ENCODE assay signal across 8 cellular contexts in genomic region chr17:74202879-74203432, GRCh38. TPM values are rescaled to one million over a fixed set of nuclear protein-coding genes. Genes with fewer than 3 reads are reported as not detected.
A peak's percentile ranks its signal among the peaks of the same experiment; 100 is the strongest.
DNase-seq lines count a peak whose midpoint lies in the region; ATAC-seq, FAIRE-seq and TF ChIP-seq lines count a peak whose summit lies in the region.

No MANE protein-coding gene starts in this region.

- H3K79me1 ChIP-seq in H9 (ENCODE audit: insufficient read depth, low read depth, low read length, poor library complexity, severe bottlenecking) = peaks cover 5% of the 10 kb centered on the region

- WGBS in H9 (ENCODE audit: extremely low coverage, insufficient read length, low lambda C conversion rate) = no CpG with 5 or more reads among the region's 19 CpGs

- dilution Hi-C loops in keratinocyte (cut with MboI; ENCODE audit: extremely low pct_ligation_motif_present, low sequenced_read_pairs) = no loop called here

- H4K8ac ChIP-seq in H9 (replicated peaks; ENCODE audit: insufficient read length, low read depth, low read length) = no peak overlapping the region

- peaks cover 33 to 42% (median 42%) of the 10 kb centered on the region in 3 experiments for H3K36me3 Mint-ChIP-seq in H9 (ENCODE audit: insufficient read depth in 1 of 3, low read depth in 3 of 3)
- H3K36me3 Mint-ChIP-seq in activated naive CD8-positive, alpha-beta T cell treated with anti-CD3 and anti-CD28 coated beads for 36 hours = peaks cover 38% of the 10 kb centered on the region

- peaks cover 8% of the 10 kb centered on the region for H3K23me2 ChIP-seq in H9 (ENCODE audit: insufficient read length, low read depth, low read length, poor library complexity, severe bottlenecking)

- H3K27me3 ChIP-seq in AG04450 (ENCODE audit: control insufficient read depth, insufficient read depth, low read length) = peaks cover 15% of the 10 kb centered on the region
- H3K27me3 ChIP-seq in H9 (ENCODE audit: insufficient read depth, low read length) = no peaks in the 10 kb centered on the region; the same call in 1 of the 2 replicates
- peaks cover 23% of the 10 kb centered on the region for H3K27me3 ChIP-seq in keratinocyte (ENCODE audit: control insufficient read depth, extremely low read depth, insufficient read depth, low read length)
- H3K27me3 ChIP-seq in PC-9 (ENCODE audit: insufficient read depth, low read depth) = peaks cover 53% of the 10 kb centered on the region

- H3K23ac ChIP-seq in H9 (ENCODE audit: insufficient read length, low read depth, low read length) = no peak overlapping the region

- H3K9me3 Mint-ChIP-seq in H9 = peaks cover 3% of the 10 kb centered on the region in 2 experiments; a peak in 3 of 5 replicates
- H3K9me3 Mint-ChIP-seq in activated naive CD8-positive, alpha-beta T cell treated with anti-CD3 and anti-CD28 coated beads for 36 hours = no peaks in the 10 kb centered on the region

- ATAC-seq in GM18517 (IDR thresholded peaks at IDR 0.05; ENCODE audit: unreplicated experiment) = no peak

- no peak for FAIRE-seq in keratinocyte (lab: Jason Lieb, UNC)

- H3K36me3 ChIP-seq in keratinocyte (ENCODE audit: control insufficient read depth in 2 of 2, extremely low read depth in 1 of 2, insufficient read depth in 2 of 2, low read length in 2 of 2) = peaks cover 12 to 32% of the 10 kb centered on the region in 2 experiments
- peaks cover 34% of the 10 kb centered on the region for H3K36me3 ChIP-seq in PC-9 (ENCODE audit: low read depth)

- no peak overlapping the region for H2BK12ac ChIP-seq in H9 (ENCODE audit: insufficient read length, low read depth, low read length)

- peaks cover 4% of the 10 kb centered on the region; the same call in 1 of the 2 replicates for H3K9me3 ChIP-seq in AG04450 (ENCODE audit: control insufficient read depth, insufficient read depth, low read length)
- no peaks in the 10 kb centered on the region for H3K9me3 ChIP-seq in H9 (ENCODE audit: control insufficient read depth, low read depth, low read length)
- no peaks in the 10 kb centered on the region for H3K9me3 ChIP-seq in keratinocyte (ENCODE audit: control insufficient read depth, low read depth, low read length)
- no peaks in the 10 kb centered on the region for H3K9me3 ChIP-seq in PC-9 (ENCODE audit: insufficient read depth, low read depth)

- H2BK120ac ChIP-seq in H9 (ENCODE audit: low read depth, low read length, poor library complexity, severe bottlenecking) = no peak overlapping the region

- no TSS peak for BruUV-seq in PC-9 (replicated peaks; lab: Mats Ljungman, UMichigan)

- H3K18ac ChIP-seq in H9 (ENCODE audit: insufficient read length, low read depth, low read length) = no peak overlapping the region

- H2AK5ac ChIP-seq in H9 (ENCODE audit: insufficient read length, low read length) = no peak overlapping the region

- peaks cover 34% of the 10 kb centered on the region for H3F3A ChIP-seq in PC-9 (ENCODE audit: insufficient read depth, low read depth)

- no peak overlapping the region for H3K9ac ChIP-seq in H9 (ENCODE audit: extremely low read depth, insufficient read length, low read length)
- no peak overlapping the region for H3K9ac ChIP-seq in keratinocyte (ENCODE audit: control insufficient read depth, extremely low read depth, insufficient read depth, low read length)

- DNase-seq in AG04450 (ENCODE audit: low read depth, low spot score) (no peak), H9 (no peak), keratinocyte (ENCODE audit: low read depth, low spot score) (no peak), NK-92 (lab: John Stamatoyannopoulos, UW; ENCODE audit: unreplicated experiment) (no peak), PC-9 (no peak)
- DNase-seq in activated naive CD8-positive, alpha-beta T cell treated with anti-CD3 and anti-CD28 coated beads for 36 hours = no peak
- DNase-seq in activated effector memory CD4-positive, alpha-beta T cell treated with anti-CD3 and anti-CD28 coated beads, Interleukin-2, amount 50 U/mL, for 16 hours = no peak

- H4K20me1 ChIP-seq in H9 (ENCODE audit: control insufficient read depth, insufficient read depth, insufficient read length) = peaks cover 2% of the 10 kb centered on the region
- peaks cover 23% of the 10 kb centered on the region for H4K20me1 ChIP-seq in keratinocyte (ENCODE audit: control insufficient read depth, extremely low read depth, insufficient read depth, low read length)
- H4K20me1 ChIP-seq in PC-9 (ENCODE audit: insufficient read depth) = peaks cover 34% of the 10 kb centered on the region

- H4K5ac ChIP-seq in H9 (ENCODE audit: insufficient read length, low read depth, low read length) = no peak overlapping the region

- CTCF ChIA-PET in AG04450 (lab: Charles Lee) (interaction anchor here (0.5 to 2.8 kb wide), 21 partner anchors 8 to 1644 kb away, joined by 3 to 31 read pairs (median 4); partner anchors contain the start of gene TTYH2), PC-9 (lab: Charles Lee) (interaction anchor here (0.6 to 1.0 kb wide), 4 partner anchors 31 to 1475 kb away, joined by 3 to 16 read pairs (median 4); no protein-coding TSS in a partner anchor)

- no peak overlapping the region for H2BK20ac ChIP-seq in H9 (ENCODE audit: low read depth, low read length, poor library complexity, severe bottlenecking)

- H3K9me2 ChIP-seq in PC-9 (ENCODE audit: insufficient read depth) = no peaks in the 10 kb centered on the region

- H3K9me1 ChIP-seq in keratinocyte (ENCODE audit: control insufficient read depth, extremely low read depth, insufficient read depth, low read length) = peaks cover 2% of the 10 kb centered on the region

- H3K56ac ChIP-seq in H9 (ENCODE audit: insufficient read length, low read depth, low read length) = no peak overlapping the region

- no peak for TF ChIP-seq CTCF in AG04450 (IDR thresholded peaks at IDR 0.05; ENCODE audit: low read depth, low read length)
- TF ChIP-seq CTCF in H9 (conservative IDR thresholded peaks at IDR 0.05) = no peak
- TF ChIP-seq CTCF in keratinocyte (optimal IDR thresholded peaks at IDR 0.05 in 1 of 3, IDR thresholded peaks at IDR 0.05 in 1 of 3, conservative IDR thresholded peaks at IDR 0.05 in 1 of 3; ENCODE audit: extremely low read depth in 1 of 3, insufficient read depth in 2 of 3, low read length in 3 of 3) = no peak
- TF ChIP-seq CTCF in PC-9 (conservative IDR thresholded peaks at IDR 0.05) = no peak

- peaks cover 3% of the 10 kb centered on the region; the same call in 1 of the 2 replicates for H3K4me1 ChIP-seq in H9 (ENCODE audit: insufficient read depth, low read length)
- peaks cover 44% of the 10 kb centered on the region for H3K4me1 ChIP-seq in keratinocyte (ENCODE audit: control insufficient read depth, extremely low read depth, insufficient read depth, low read length)
- peaks cover 17% of the 10 kb centered on the region for H3K4me1 ChIP-seq in PC-9 (replicated peaks; ENCODE audit: insufficient read depth)

- no peak overlapping the region for H4K91ac ChIP-seq in H9 (ENCODE audit: insufficient read length, low read depth, low read length)

- H2BK5ac ChIP-seq in H9 (ENCODE audit: insufficient read length, low read length) = no peak overlapping the region

- H3K27me3 Mint-ChIP-seq in H9 (ENCODE audit: low read depth) = peaks cover 35% of the 10 kb centered on the region
- H3K27me3 Mint-ChIP-seq in activated naive CD8-positive, alpha-beta T cell treated with anti-CD3 and anti-CD28 coated beads for 36 hours = peaks cover 36% of the 10 kb centered on the region

- H3K4me2 ChIP-seq in H9 (ENCODE audit: insufficient read depth, insufficient read length, low read length) (peak overlapping the region; percentile 82), keratinocyte (ENCODE audit: control insufficient read depth, extremely low read depth, insufficient read depth, low read depth, low read length) (peak overlapping the region; percentile 55), PC-9 (no peak overlapping the region)

- no peak overlapping the region for H3K14ac ChIP-seq in H9 (ENCODE audit: insufficient read depth, low read length)

- intact Hi-C loops in PC-9 (cut with micrococcal nuclease; ENCODE audit: unreplicated experiment) = no loop called here

- POLR2A ChIA-PET in AG04450 (lab: Yijun Ruan, JAX) = interaction anchor here (0.7 to 2.5 kb wide), 3 partner anchors 8 to 10 kb away, joined by 3 to 18 read pairs (median 5); partner anchors contain the start of gene TTYH2
- POLR2A ChIA-PET in PC-9 (lab: Charles Lee; ENCODE audit: unreplicated experiment) = no interaction called here

- peaks cover 23 to 38% of the 10 kb centered on the region in 2 experiments for H3K4me1 Mint-ChIP-seq in H9
- H3K4me1 Mint-ChIP-seq in activated naive CD8-positive, alpha-beta T cell treated with anti-CD3 and anti-CD28 coated beads for 36 hours = peaks cover 36% of the 10 kb centered on the region

- no peak overlapping the region for H3T11ph ChIP-seq in H9 (ENCODE audit: low read length)

- no peak overlapping the region for H3K4ac ChIP-seq in H9 (ENCODE audit: low read depth, low read length)

- H3K4me3 ChIP-seq in AG04450 (ENCODE audit: low read depth, low read length) (peak overlapping the region; percentile 35), keratinocyte (ENCODE audit: control insufficient read depth in 2 of 3, extremely low read depth in 1 of 3, insufficient read depth in 2 of 3, low read depth in 1 of 3, low read length in 3 of 3) (peak overlapping the region; percentile 25 to 96 (median 95)), PC-9 (no peak overlapping the region)

- H3K79me2 ChIP-seq in H9 (ENCODE audit: insufficient read depth, low read length) (peaks cover 22% of the 10 kb centered on the region; the same call in 1 of the 2 replicates), keratinocyte (ENCODE audit: control insufficient read depth, insufficient read depth, low read length) (peaks cover 43% of the 10 kb centered on the region), PC-9 (ENCODE audit: low read depth) (peaks cover 45% of the 10 kb centered on the region)

- H3K27ac Mint-ChIP-seq in H9 = peak overlapping the region in 1 of 3 experiments; percentile 45; a peak in 1 of 7 replicates
- H3K27ac Mint-ChIP-seq in activated naive CD8-positive, alpha-beta T cell treated with anti-CD3 and anti-CD28 coated beads for 36 hours = peak overlapping the region; percentile 99

- H2AFZ ChIP-seq in H9 (ENCODE audit: low read length) (peak overlapping the region; percentile 45), keratinocyte (ENCODE audit: control insufficient read depth, low read length) (peak overlapping the region; percentile 55), PC-9 (no peak overlapping the region)

- H3K27ac ChIP-seq in AG04450 (ENCODE audit: low read depth, low read length) (no peak overlapping the region), H9 (ENCODE audit: insufficient read length, low read depth, low read length) (no peak overlapping the region), keratinocyte (ENCODE audit: control insufficient read depth, insufficient read depth, low read length) (no peak overlapping the region), PC-9 (no peak overlapping the region)

- H2BK15ac ChIP-seq in H9 (ENCODE audit: low read depth, low read length) = no peak overlapping the region

- H3K4me3 Mint-ChIP-seq in H9 = peak overlapping the region; percentile 99 to 100
- peak overlapping the region; percentile 99 for H3K4me3 Mint-ChIP-seq in activated naive CD8-positive, alpha-beta T cell treated with anti-CD3 and anti-CD28 coated beads for 36 hours

RNA-seq across cellular contexts. Expression of gene RPL38, which starts 0.5 kb away (rescaled TPM):
- polyA plus RNA-seq in AG04450 (2011; rRNA removed) = 2,243 and 2,383 TPM in 2 replicates
- polyA minus RNA-seq in AG04450 (2011; rRNA and poly(A)+ RNA removed) = 715 and 775 TPM in 2 replicates
- 1,354 and 1,358 TPM in 2 replicates for total RNA-seq in H9 (2021)
- 1,000 to 10,000 TPM; 1,601 to 1,608 TPM for total RNA-seq in activated naive CD8-positive, alpha-beta T cell treated with anti-CD3 and anti-CD28 coated beads for 36 hours
- 1,325 to 1,779 TPM (median 1,757 TPM) in 3 replicates for polyA plus RNA-seq in keratinocyte
- polyA plus RNA-seq in keratinocyte (2011; ENCODE audit: low read depth) = 1,281 TPM
- 2,311 and 2,376 TPM in 2 replicates for polyA plus RNA-seq in keratinocyte (2011; cell fraction: cytosol; rRNA removed)
- polyA plus RNA-seq in keratinocyte (2011; cell fraction: nucleus; rRNA removed) = 433 and 579 TPM in 2 replicates
- 4,284 and 4,511 TPM in 2 replicates for polyA plus RNA-seq in keratinocyte (2012; ENCODE audit: low replicate concordance)
- 114 to 1,718 TPM (median 1,157 TPM) in 3 replicates for polyA minus RNA-seq in keratinocyte
- polyA minus RNA-seq in keratinocyte (2011; cell fraction: cytosol; rRNA and poly(A)+ RNA removed) = 1,055 TPM
- polyA minus RNA-seq in keratinocyte (2011; cell fraction: nucleus; rRNA and poly(A)+ RNA removed) = 168 and 186 TPM in 2 replicates
- total RNA-seq in PC-9 (2021) = 761 and 961 TPM in 2 replicates

RNA-seq across cellular contexts. Expression of gene TTYH2, which starts 10.4 kb away (rescaled TPM):
- polyA plus RNA-seq in AG04450 (2011; rRNA removed) = 3.1 and 4.3 TPM in 2 replicates
- polyA minus RNA-seq in AG04450 (2011; rRNA and poly(A)+ RNA removed) = 7.1 and 7.6 TPM in 2 replicates
- total RNA-seq in H9 (2021) = 1.6 and 3.2 TPM in 2 replicates
- total RNA-seq in activated naive CD8-positive, alpha-beta T cell treated with anti-CD3 and anti-CD28 coated beads for 36 hours = 1 to 10 TPM; 5.6 to 6.5 TPM
- polyA plus RNA-seq in keratinocyte = 2.2 to 8.5 TPM (median 3.7 TPM) in 3 replicates
- 1.0 TPM for polyA plus RNA-seq in keratinocyte (2011; ENCODE audit: low read depth)
- polyA plus RNA-seq in keratinocyte (2011; cell fraction: cytosol; rRNA removed) = 2.6 and 3.8 TPM in 2 replicates
- 10.0 and 14.2 TPM in 2 replicates for polyA plus RNA-seq in keratinocyte (2011; cell fraction: nucleus; rRNA removed)
- 0.87 and 1.8 TPM in 2 replicates for polyA plus RNA-seq in keratinocyte (2012; ENCODE audit: low replicate concordance)
- 5.1 to 18.0 TPM (median 7.6 TPM) in 3 replicates for polyA minus RNA-seq in keratinocyte
- polyA minus RNA-seq in keratinocyte (2011; cell fraction: cytosol; rRNA and poly(A)+ RNA removed) = 10.2 TPM
- polyA minus RNA-seq in keratinocyte (2011; cell fraction: nucleus; rRNA and poly(A)+ RNA removed) = 8.2 and 28.0 TPM in 2 replicates
- 1.5 and 2.9 TPM in 2 replicates for total RNA-seq in PC-9 (2021)
